ENCODE assay signal across 20 cellular contexts in genomic region chr7:2131791-2132190, GRCh38.
DNase-seq lines count a peak whose midpoint lies in the region; ATAC-seq, FAIRE-seq and TF ChIP-seq lines count a peak whose summit lies in the region.
"Had no signal": no experiment of that assay in that cellular context is flagged by ENCODE, and none has a peak within 500 bp of the region (broad histone marks: within the 10 kb centered on the region; RNA-seq: fewer than 3 reads in every experiment).

No MANE protein-coding gene starts in this region.

- H3K36me3 Mint-ChIP-seq in H9 (ENCODE audit: insufficient read depth in 1 of 3, low read depth in 3 of 3) (peaks cover 24 to 37% (median 28%) of the 10 kb centered on the region in 3 experiments), neural crest cell (ENCODE audit: low read depth) (peaks cover 19% of the 10 kb centered on the region)

- H3K27me3 Mint-ChIP-seq in H9 (ENCODE audit: low read depth) = no peaks in the 10 kb centered on the region
- H3K27me3 Mint-ChIP-seq in neural crest cell (ENCODE audit: low read depth) = no peaks in the 10 kb centered on the region
- H3K27me3 Mint-ChIP-seq: B cell; CD4-positive, alpha-beta memory T cell had no signal

- no peak overlapping the region for H3K4me2 ChIP-seq in H9 (ENCODE audit: insufficient read depth, insufficient read length, low read length)

- intact Hi-C loops in right cardiac atrium (cut with DNase I) (no loop called here), heart right ventricle (cut with DNase I) (no loop called here)

- peak overlapping the region in 2 of 3 experiments; percentile 31 to 64; a peak in 2 of 7 replicates for H3K27ac Mint-ChIP-seq in H9
- H3K27ac Mint-ChIP-seq in neural crest cell (ENCODE audit: unreplicated experiment) = peak overlapping the region; percentile 62
- H3K27ac Mint-ChIP-seq: B cell had no signal

- DNase-seq in right cardiac atrium = peak in 2 of 3 donors; percentile 4 to 19
- no peak for DNase-seq in heart right ventricle
- DNase-seq in H9 = no peak
- DNase-seq in neural crest cell (ENCODE audit: low read depth, low spot score) = no peak
- peak; percentile 22 for DNase-seq in retina
- no peak for DNase-seq in SHP77 (lab: John Stamatoyannopoulos, UW)
- no peak for DNase-seq in H54 (ENCODE audit: insufficient read length, low spot score)
- DNase-seq: C1 segment of cervical spinal cord; Calu3; CD4-positive, alpha-beta memory T cell; COR-L47; DMS53; DMS79 treated with DMSO at 0.1 percent for 48 hours had no signal

- H2BK12ac ChIP-seq in H9 (ENCODE audit: insufficient read length, low read depth, low read length) = no peak overlapping the region

- no peak overlapping the region for H2AFZ ChIP-seq in H9 (ENCODE audit: low read length)

- TF ChIP-seq CTCF in heart right ventricle (IDR thresholded peaks at IDR 0.05) = no peak
- no peak for TF ChIP-seq CTCF in H9 (conservative IDR thresholded peaks at IDR 0.05)
- no peak for TF ChIP-seq CTCF in neural crest cell (conservative IDR thresholded peaks at IDR 0.05)

- H4K91ac ChIP-seq in H9 (ENCODE audit: insufficient read length, low read depth, low read length) = no peak overlapping the region

- no peak overlapping the region for H3K23ac ChIP-seq in H9 (ENCODE audit: insufficient read length, low read depth, low read length)

- H3K9me3 Mint-ChIP-seq in H9 (no peaks in the 10 kb centered on the region), neural crest cell (no peaks in the 10 kb centered on the region)

- TF ChIP-seq POLR2A in H54 (IDR thresholded peaks at IDR 0.05; ENCODE audit: low read depth, low read length) = no peak

- no peak overlapping the region for H2BK5ac ChIP-seq in H9 (ENCODE audit: insufficient read length, low read length)

- 94% methylated on average over 10 of the region's 10 CpGs for WGBS in right cardiac atrium
- 93 to 94% methylated on average over 10 of the region's 10 CpGs for WGBS in heart right ventricle, 2 donors
- no CpG with 5 or more reads among the region's 10 CpGs for WGBS in H9 (ENCODE audit: extremely low coverage, insufficient read length, low lambda C conversion rate)

- no peak overlapping the region for H2AK5ac ChIP-seq in H9 (ENCODE audit: insufficient read length, low read length)

- no peak overlapping the region for H3K4me3 ChIP-seq in right cardiac atrium (ENCODE audit: low read length)
- no peak overlapping the region for H3K4me3 ChIP-seq in heart right ventricle
- H3K4me3 ChIP-seq: HAP-1 had no signal

- H4K8ac ChIP-seq in H9 (replicated peaks; ENCODE audit: insufficient read length, low read depth, low read length) = no peak overlapping the region

- H2BK120ac ChIP-seq in H9 (ENCODE audit: low read depth, low read length, poor library complexity, severe bottlenecking) = no peak overlapping the region

- H3K23me2 ChIP-seq in H9 (ENCODE audit: insufficient read length, low read depth, low read length, poor library complexity, severe bottlenecking) = no peaks in the 10 kb centered on the region

- H3K9me3 ChIP-seq in right cardiac atrium (ENCODE audit: control insufficient read depth, low read length) (no peaks in the 10 kb centered on the region), heart right ventricle (no peaks in the 10 kb centered on the region), H9 (ENCODE audit: control insufficient read depth, low read depth, low read length) (no peaks in the 10 kb centered on the region)
- H3K9me3 ChIP-seq: HAP-1 had no signal

- no peaks in the 10 kb centered on the region for H3K79me1 ChIP-seq in H9 (ENCODE audit: insufficient read depth, low read depth, low read length, poor library complexity, severe bottlenecking)

- no peak overlapping the region for H3K27ac ChIP-seq in right cardiac atrium (ENCODE audit: low read length)
- H3K27ac ChIP-seq in heart right ventricle = no peak overlapping the region
- H3K27ac ChIP-seq in H9 (ENCODE audit: insufficient read length, low read depth, low read length) = no peak overlapping the region
- H3K27ac ChIP-seq: 22Rv1 had no signal

- no peak overlapping the region for H3K56ac ChIP-seq in H9 (ENCODE audit: insufficient read length, low read depth, low read length)

- FAIRE-seq in H54 (lab: Jason Lieb, UNC) = no peak
- FAIRE-seq: A204.1, GM12892, H1 had no signal

- H3K9ac ChIP-seq in H9 (ENCODE audit: extremely low read depth, insufficient read length, low read length) = no peak overlapping the region

- H3K4me1 ChIP-seq in right cardiac atrium (ENCODE audit: control insufficient read depth, insufficient read depth, low read length) = no peaks in the 10 kb centered on the region
- H3K4me1 ChIP-seq in heart right ventricle = peaks cover 0 to 3% (median 0%) of the 10 kb centered on the region in 9 donors
- no peaks in the 10 kb centered on the region for H3K4me1 ChIP-seq in H9 (ENCODE audit: insufficient read depth, low read length)
- H3K4me1 ChIP-seq: HAP-1 had no signal

- H3K79me2 ChIP-seq in H9 (ENCODE audit: insufficient read depth, low read length) = no peaks in the 10 kb centered on the region

- no peak overlapping the region for H3T11ph ChIP-seq in H9 (ENCODE audit: low read length)

- H3K4me3 Mint-ChIP-seq in H9 (no peak overlapping the region), neural crest cell (no peak overlapping the region)
- H3K4me3 Mint-ChIP-seq: B cell; CD4-positive, alpha-beta memory T cell had no signal

- H2BK15ac ChIP-seq in H9 (ENCODE audit: low read depth, low read length) = no peak overlapping the region

- no peak overlapping the region for H2BK20ac ChIP-seq in H9 (ENCODE audit: low read depth, low read length, poor library complexity, severe bottlenecking)

- peaks cover 0 to 25% (median 0%) of the 10 kb centered on the region in 9 donors for H3K36me3 ChIP-seq in heart right ventricle
- H3K36me3 ChIP-seq: HAP-1 had no signal

- H3K27me3 ChIP-seq in right cardiac atrium (ENCODE audit: control insufficient read depth, insufficient read depth) (no peaks in the 10 kb centered on the region), heart right ventricle (no peaks in the 10 kb centered on the region), H9 (ENCODE audit: insufficient read depth, low read length) (no peaks in the 10 kb centered on the region)

- H3K4me1 Mint-ChIP-seq in H9 (no peaks in the 10 kb centered on the region; a peak in 1 of 4 replicates), neural crest cell (peaks cover 30% of the 10 kb centered on the region)
- H3K4me1 Mint-ChIP-seq: B cell had no signal

- H3K18ac ChIP-seq in H9 (ENCODE audit: insufficient read length, low read depth, low read length) = no peak overlapping the region

- H4K5ac ChIP-seq in H9 (ENCODE audit: insufficient read length, low read depth, low read length) = no peak overlapping the region

- H4K20me1 ChIP-seq in H9 (ENCODE audit: control insufficient read depth, insufficient read depth, insufficient read length) = no peaks in the 10 kb centered on the region

- H3K14ac ChIP-seq in H9 (ENCODE audit: insufficient read depth, low read length) = no peak overlapping the region

- H3K4ac ChIP-seq in H9 (ENCODE audit: low read depth, low read length) = no peak overlapping the region

- ATAC-seq in right cardiac atrium (no peak), heart right ventricle (no peak), HG03354 (IDR thresholded peaks at IDR 0.05; ENCODE audit: poor library complexity, severe bottlenecking, unreplicated experiment) (no peak)

Comparison
In these comparisons a context has a peak if more than half of its experiments do, and no peak if none do; other contexts are left out.
1. DNase-seq: peak in right cardiac atrium (2 of 3) and retina (single experiment); none in heart right ventricle (0 of 2), H9 (single experiment), neural crest cell (single experiment), SHP77 (0 of 2) and H54 (single experiment).